ENCODE assay signal across 2 cellular contexts in the genomic region with DNA sequence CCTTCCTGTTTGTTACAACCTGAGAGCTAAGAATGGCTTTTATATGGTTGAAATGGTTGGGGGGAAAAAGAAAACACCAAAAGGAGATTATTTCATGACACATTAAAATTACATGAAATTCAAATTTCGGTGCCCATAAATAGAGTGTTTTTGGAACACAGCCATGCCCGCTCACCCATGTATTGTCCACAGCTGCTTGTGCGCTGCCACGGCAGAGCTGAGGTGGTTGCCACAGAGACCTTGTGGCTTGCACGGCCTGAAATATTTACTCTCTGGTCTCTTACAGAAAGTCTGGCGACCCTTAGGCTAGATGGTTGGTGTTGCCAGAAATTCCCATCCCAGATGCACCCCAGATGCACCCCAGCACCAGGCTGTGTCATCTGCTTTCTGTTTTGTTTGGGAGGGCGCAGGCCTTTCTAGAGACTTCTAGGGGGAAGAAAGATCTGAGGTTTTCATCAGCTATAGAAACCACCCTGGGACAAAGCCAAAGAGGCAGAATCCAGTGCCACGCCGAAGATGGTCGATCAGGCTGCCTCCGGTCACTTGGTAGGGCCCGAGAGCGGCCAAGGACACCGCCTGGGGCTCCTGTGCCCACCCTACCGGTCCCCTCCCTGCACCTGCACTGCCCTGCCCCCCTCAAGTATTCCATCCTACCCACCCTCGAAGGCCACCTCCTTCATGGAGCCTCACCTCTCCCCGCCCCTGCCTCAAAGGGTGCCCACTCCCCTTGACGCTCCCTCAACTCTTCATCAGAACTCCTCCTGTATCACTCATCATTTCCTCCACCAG.
TF ChIP-seq lines count a peak whose summit lies in the region.

No MANE protein-coding gene starts in this region.

TF ChIP-seq in A549, 52 proteins besides CTCF, POLR2A, EP300 and RAD21:
- TF ChIP-seq GATA3 (IDR thresholded peaks at IDR 0.05; ENCODE audit: borderline replicate concordance) = no peak
- no peak for TF ChIP-seq HEYL (CRISPR knock-in tag; IDR thresholded peaks at IDR 0.05)
- no peak for TF ChIP-seq PHF8 (IDR thresholded peaks at IDR 0.05; ENCODE audit: borderline replicate concordance, low read depth)
- no peak for TF ChIP-seq NR3C1 (IDR thresholded peaks at IDR 0.05)
- TF ChIP-seq CBX2 (IDR thresholded peaks at IDR 0.05; ENCODE audit: borderline replicate concordance, low read depth) = no peak
- no peak for TF ChIP-seq MAX (IDR thresholded peaks at IDR 0.05)
- no peak for TF ChIP-seq REST (IDR thresholded peaks at IDR 0.05)
- no peak for TF ChIP-seq CHD4 (IDR thresholded peaks at IDR 0.05; ENCODE audit: borderline replicate concordance)
- TF ChIP-seq HOXB5 (CRISPR knock-in tag; IDR thresholded peaks at IDR 0.05) = no peak
- no peak for TF ChIP-seq BHLHE40 (IDR thresholded peaks at IDR 0.05; ENCODE audit: low read depth, low read length)
- TF ChIP-seq CEBPB (IDR thresholded peaks at IDR 0.05) = no peak
- no peak for TF ChIP-seq RARB (CRISPR knock-in tag; IDR thresholded peaks at IDR 0.05)
- TF ChIP-seq MAZ (IDR thresholded peaks at IDR 0.05; ENCODE audit: borderline replicate concordance, low read depth, low read length) = no peak

TF ChIP-seq in GM12878, 131 proteins besides CTCF, POLR2A, EP300 and RAD21:
- TF ChIP-seq, protein P1, sequence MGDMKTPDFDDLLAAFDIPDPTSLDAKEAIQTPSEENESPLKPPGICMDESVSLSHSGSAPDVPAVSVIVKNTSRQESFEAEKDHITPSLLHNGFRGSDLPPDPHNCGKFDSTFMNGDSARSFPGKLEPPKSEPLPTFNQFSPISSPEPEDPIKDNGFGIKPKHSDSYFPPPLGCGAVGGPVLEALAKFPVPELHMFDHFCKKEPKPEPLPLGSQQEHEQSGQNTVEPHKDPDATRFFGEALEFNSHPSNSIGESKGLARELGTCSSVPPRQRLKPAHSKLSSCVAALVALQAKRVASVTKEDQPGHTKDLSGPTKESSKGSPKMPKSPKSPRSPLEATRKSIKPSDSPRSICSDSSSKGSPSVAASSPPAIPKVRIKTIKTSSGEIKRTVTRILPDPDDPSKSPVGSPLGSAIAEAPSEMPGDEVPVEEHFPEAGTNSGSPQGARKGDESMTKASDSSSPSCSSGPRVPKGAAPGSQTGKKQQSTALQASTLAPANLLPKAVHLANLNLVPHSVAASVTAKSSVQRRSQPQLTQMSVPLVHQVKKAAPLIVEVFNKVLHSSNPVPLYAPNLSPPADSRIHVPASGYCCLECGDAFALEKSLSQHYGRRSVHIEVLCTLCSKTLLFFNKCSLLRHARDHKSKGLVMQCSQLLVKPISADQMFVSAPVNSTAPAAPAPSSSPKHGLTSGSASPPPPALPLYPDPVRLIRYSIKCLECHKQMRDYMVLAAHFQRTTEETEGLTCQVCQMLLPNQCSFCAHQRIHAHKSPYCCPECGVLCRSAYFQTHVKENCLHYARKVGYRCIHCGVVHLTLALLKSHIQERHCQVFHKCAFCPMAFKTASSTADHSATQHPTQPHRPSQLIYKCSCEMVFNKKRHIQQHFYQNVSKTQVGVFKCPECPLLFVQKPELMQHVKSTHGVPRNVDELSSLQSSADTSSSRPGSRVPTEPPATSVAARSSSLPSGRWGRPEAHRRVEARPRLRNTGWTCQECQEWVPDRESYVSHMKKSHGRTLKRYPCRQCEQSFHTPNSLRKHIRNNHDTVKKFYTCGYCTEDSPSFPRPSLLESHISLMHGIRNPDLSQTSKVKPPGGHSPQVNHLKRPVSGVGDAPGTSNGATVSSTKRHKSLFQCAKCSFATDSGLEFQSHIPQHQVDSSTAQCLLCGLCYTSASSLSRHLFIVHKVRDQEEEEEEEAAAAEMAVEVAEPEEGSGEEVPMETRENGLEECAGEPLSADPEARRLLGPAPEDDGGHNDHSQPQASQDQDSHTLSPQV (IDR thresholded peaks at IDR 0.05) = no peak
- TF ChIP-seq ELK1 (IDR thresholded peaks at IDR 0.05; ENCODE audit: low read depth, low read length) (no peak), PAX5 (IDR thresholded peaks at IDR 0.05; ENCODE audit: borderline replicate concordance, low read depth, low read length) (no peak), NR2F1 (conservative IDR thresholded peaks at IDR 0.05) (no peak), NR2C2 (IDR thresholded peaks at IDR 0.05; ENCODE audit: borderline replicate concordance, control insufficient read depth, insufficient read length, low read depth) (no peak), ATF7 (IDR thresholded peaks at IDR 0.05; ENCODE audit: low read depth) (no peak), ZZZ3 (IDR thresholded peaks at IDR 0.05; ENCODE audit: control insufficient read depth, insufficient read length, low read depth) (no peak), ZNF384 (IDR thresholded peaks at IDR 0.05; ENCODE audit: borderline replicate concordance, low read depth, low read length) (no peak), IKZF1 (conservative IDR thresholded peaks at IDR 0.05) (no peak), NFYA (IDR thresholded peaks at IDR 0.05; ENCODE audit: borderline replicate concordance, low read depth, low read length) (no peak), RAD51 (IDR thresholded peaks at IDR 0.05) (no peak), RB1 (IDR thresholded peaks at IDR 0.05; ENCODE audit: borderline replicate concordance) (no peak), JUNB (IDR thresholded peaks at IDR 0.05) (no peak), SUZ12 (IDR thresholded peaks at IDR 0.05; ENCODE audit: unreplicated experiment) (no peak), NFIC (IDR thresholded peaks at IDR 0.05; ENCODE audit: low read depth, low read length) (no peak), EGR1 (IDR thresholded peaks at IDR 0.05; ENCODE audit: borderline replicate concordance in 1 of 2, low read depth in 2 of 2, low read length in 2 of 2) (no peak)
- TF ChIP-seq, protein P2, sequence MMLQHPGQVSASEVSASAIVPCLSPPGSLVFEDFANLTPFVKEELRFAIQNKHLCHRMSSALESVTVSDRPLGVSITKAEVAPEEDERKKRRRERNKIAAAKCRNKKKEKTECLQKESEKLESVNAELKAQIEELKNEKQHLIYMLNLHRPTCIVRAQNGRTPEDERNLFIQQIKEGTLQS (IDR thresholded peaks at IDR 0.05; ENCODE audit: borderline replicate concordance, extremely low read depth, low read depth, low read length) = no peak
- TF ChIP-seq, protein P3, sequence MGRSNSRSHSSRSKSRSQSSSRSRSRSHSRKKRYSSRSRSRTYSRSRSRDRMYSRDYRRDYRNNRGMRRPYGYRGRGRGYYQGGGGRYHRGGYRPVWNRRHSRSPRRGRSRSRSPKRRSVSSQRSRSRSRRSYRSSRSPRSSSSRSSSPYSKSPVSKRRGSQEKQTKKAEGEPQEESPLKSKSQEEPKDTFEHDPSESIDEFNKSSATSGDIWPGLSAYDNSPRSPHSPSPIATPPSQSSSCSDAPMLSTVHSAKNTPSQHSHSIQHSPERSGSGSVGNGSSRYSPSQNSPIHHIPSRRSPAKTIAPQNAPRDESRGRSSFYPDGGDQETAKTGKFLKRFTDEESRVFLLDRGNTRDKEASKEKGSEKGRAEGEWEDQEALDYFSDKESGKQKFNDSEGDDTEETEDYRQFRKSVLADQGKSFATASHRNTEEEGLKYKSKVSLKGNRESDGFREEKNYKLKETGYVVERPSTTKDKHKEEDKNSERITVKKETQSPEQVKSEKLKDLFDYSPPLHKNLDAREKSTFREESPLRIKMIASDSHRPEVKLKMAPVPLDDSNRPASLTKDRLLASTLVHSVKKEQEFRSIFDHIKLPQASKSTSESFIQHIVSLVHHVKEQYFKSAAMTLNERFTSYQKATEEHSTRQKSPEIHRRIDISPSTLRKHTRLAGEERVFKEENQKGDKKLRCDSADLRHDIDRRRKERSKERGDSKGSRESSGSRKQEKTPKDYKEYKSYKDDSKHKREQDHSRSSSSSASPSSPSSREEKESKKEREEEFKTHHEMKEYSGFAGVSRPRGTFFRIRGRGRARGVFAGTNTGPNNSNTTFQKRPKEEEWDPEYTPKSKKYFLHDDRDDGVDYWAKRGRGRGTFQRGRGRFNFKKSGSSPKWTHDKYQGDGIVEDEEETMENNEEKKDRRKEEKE (IDR thresholded peaks at IDR 0.05) = no peak
TF ChIP-seq in GM12878: peak in this region for 0.
